ENCODE assay signal across 2 cellular contexts in the genomic region with DNA sequence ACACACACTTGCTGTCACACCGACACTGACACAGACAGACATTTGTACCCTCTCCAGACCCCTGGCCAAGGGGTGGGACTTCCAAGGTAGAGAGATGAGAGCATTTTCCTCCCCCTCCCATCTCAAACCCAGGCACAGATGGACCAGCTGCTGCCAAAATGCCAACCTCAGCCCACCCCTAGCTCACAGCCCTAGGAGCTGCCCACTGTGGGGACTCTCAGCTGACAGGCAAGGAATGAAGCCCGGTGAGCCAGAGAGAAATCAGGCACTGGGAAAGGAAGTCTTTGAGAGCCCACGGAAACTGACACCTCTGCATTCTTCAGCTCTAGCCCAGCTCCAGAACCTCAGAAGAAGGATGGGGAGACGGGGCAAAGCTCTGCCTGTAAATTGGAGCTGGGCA.
TF ChIP-seq lines count a peak whose summit lies in the region.

No MANE protein-coding gene starts in this region.

TF ChIP-seq in A549, 52 proteins besides CTCF, POLR2A, EP300 and RAD21:
- TF ChIP-seq JUNB (IDR thresholded peaks at IDR 0.05) (no peak), NPAS2 (CRISPR knock-in tag; IDR thresholded peaks at IDR 0.05; ENCODE audit: borderline replicate concordance) (no peak), GATA3 (IDR thresholded peaks at IDR 0.05; ENCODE audit: borderline replicate concordance) (no peak), CEBPB (IDR thresholded peaks at IDR 0.05) (no peak), FOXS1 (CRISPR knock-in tag; IDR thresholded peaks at IDR 0.05) (no peak), RNF2 (IDR thresholded peaks at IDR 0.05; ENCODE audit: borderline replicate concordance, low read depth) (no peak), MYC (IDR thresholded peaks at IDR 0.05; ENCODE audit: borderline replicate concordance, low read length) (no peak), HMGXB4 (CRISPR knock-in tag; IDR thresholded peaks at IDR 0.05; ENCODE audit: borderline replicate concordance) (no peak), ZNF302 (CRISPR knock-in tag; IDR thresholded peaks at IDR 0.05) (no peak), ZC3H11A (IDR thresholded peaks at IDR 0.05) (no peak), HEYL (CRISPR knock-in tag; IDR thresholded peaks at IDR 0.05) (no peak), MAZ (IDR thresholded peaks at IDR 0.05; ENCODE audit: borderline replicate concordance, low read depth, low read length) (no peak), MAX (IDR thresholded peaks at IDR 0.05) (no peak), TP53 (CRISPR knock-in tag; IDR thresholded peaks at IDR 0.05) (no peak), NFE2L2 (conservative IDR thresholded peaks at IDR 0.05; ENCODE audit: low read length) (no peak), HDAC2 (IDR thresholded peaks at IDR 0.05) (no peak), CBX2 (IDR thresholded peaks at IDR 0.05; ENCODE audit: borderline replicate concordance, low read depth) (no peak), HOXB13 (CRISPR knock-in tag; IDR thresholded peaks at IDR 0.05; ENCODE audit: low read depth) (no peak)
- TF ChIP-seq, protein P1, sequence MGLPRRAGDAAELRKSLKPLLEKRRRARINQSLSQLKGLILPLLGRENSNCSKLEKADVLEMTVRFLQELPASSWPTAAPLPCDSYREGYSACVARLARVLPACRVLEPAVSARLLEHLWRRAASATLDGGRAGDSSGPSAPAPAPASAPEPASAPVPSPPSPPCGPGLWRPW (IDR thresholded peaks at IDR 0.05), result no peak
- TF ChIP-seq, protein P2, sequence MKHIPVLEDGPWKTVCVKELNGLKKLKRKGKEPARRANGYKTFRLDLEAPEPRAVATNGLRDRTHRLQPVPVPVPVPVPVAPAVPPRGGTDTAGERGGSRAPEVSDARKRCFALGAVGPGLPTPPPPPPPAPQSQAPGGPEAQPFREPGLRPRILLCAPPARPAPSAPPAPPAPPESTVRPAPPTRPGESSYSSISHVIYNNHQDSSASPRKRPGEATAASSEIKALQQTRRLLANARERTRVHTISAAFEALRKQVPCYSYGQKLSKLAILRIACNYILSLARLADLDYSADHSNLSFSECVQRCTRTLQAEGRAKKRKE (CRISPR knock-in tag; IDR thresholded peaks at IDR 0.05; ENCODE audit: low read depth), result no peak

TF ChIP-seq in WTC11, 78 proteins besides CTCF, POLR2A, EP300 and RAD21:
- no peak for TF ChIP-seq ZNF121 (CRISPR knock-in tag; IDR thresholded peaks at IDR 0.05)
- TF ChIP-seq ZNF671 (CRISPR knock-in tag; IDR thresholded peaks at IDR 0.05), result no peak
- no peak for TF ChIP-seq NFATC4 (CRISPR knock-in tag; IDR thresholded peaks at IDR 0.05)
- TF ChIP-seq GTF2I (CRISPR knock-in tag; conservative IDR thresholded peaks at IDR 0.05), result no peak
- no peak for TF ChIP-seq ZBTB21 (CRISPR knock-in tag; IDR thresholded peaks at IDR 0.05; ENCODE audit: borderline replicate concordance)
- TF ChIP-seq MYBL2 (CRISPR knock-in tag; IDR thresholded peaks at IDR 0.05), result no peak
- TF ChIP-seq CREM (CRISPR knock-in tag; IDR thresholded peaks at IDR 0.05), result no peak
- TF ChIP-seq SMAD4 (CRISPR knock-in tag; IDR thresholded peaks at IDR 0.05), result no peak
TF ChIP-seq in WTC11: peak in this region for 0.
